ENCODE assay signal across 27 cellular contexts in the genomic region with DNA sequence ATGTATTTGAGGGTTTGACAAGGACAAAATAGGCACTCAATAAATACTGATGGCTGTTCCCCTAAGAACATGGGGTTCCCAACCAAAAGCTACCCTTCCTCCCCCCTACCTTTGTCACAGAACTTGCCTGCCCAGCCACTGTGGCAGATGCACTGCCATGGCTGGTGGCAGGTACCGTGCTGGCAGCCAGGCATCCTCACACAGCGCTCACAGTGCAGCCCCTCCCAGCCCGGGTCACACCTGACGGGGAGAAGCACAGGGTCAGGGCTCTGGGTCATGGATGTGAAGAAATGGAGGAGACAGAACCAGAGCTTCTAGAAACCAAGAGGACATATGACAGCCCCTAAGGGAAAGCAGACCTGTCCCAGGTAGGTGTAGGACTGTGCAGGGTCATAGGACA. TPM values are rescaled to one million over a fixed set of nuclear protein-coding genes. Genes with fewer than 3 reads are reported as not detected.
"Had no signal": no experiment of that assay in that cellular context is flagged by ENCODE, and none has a peak within 500 bp of the region (broad histone marks: within the 10 kb centered on the region; RNA-seq: fewer than 3 reads in every experiment).

No MANE protein-coding gene starts in this region.

- H3K4me3 ChIP-seq: gastroesophageal sphincter, lung, neural progenitor cell, ovary, right atrium auricular region, sigmoid colon, skin epidermis, thoracic aorta, transverse colon had no signal

- H3K27ac ChIP-seq: gastroesophageal sphincter, neural progenitor cell, ovary, right atrium auricular region, sigmoid colon, skin epidermis, thoracic aorta, transverse colon had no signal

- H3K4me1 ChIP-seq: neural progenitor cell had no signal

- H3K9me3 Mint-ChIP-seq: dendritic cell treated with granulocyte-macrophage colony-stimulating factor and Interleukin-4, amounts not matched to agents 40 ng/mL and 50 ng/mL, for 4 days; naive B cell; neural progenitor cell had no signal

- DNase-seq: esophagus squamous epithelium; foreskin fibroblast; glutamatergic neuron; left colon; left ventricle myocardium superior; mesenchymal stem cell; midbrain; naive B cell; nucleus accumbens; sigmoid colon; stimulated activated CD4-positive, alpha-beta T cell treated with anti-CD3 and anti-CD28 coated beads, Interleukin-2, amount 100 ng/mL, for 24 hours; stimulated activated CD4-positive, alpha-beta T cell treated with anti-CD3 and anti-CD28 coated beads, Interleukin-4, amount 100 ng/mL, for 4 hours; stimulated activated naive B cell treated with anti-CD40 and anti-IgM and Interleukin-4, amounts not matched to agents 10 μg/mL and 1 μg/mL and 100 μg/mL, for 72 hours; stimulated activated naive CD8-positive, alpha-beta T cell treated with anti-CD3 and anti-CD28 coated beads, Interleukin-15, amount 100 ng/mL, for 72 hours; transverse colon had no signal

- H3K4me3 Mint-ChIP-seq: dendritic cell treated with granulocyte-macrophage colony-stimulating factor and Interleukin-4, amounts not matched to agents 40 ng/mL and 50 ng/mL, for 4 days; neural progenitor cell; stimulated activated naive B cell treated with anti-CD40 and anti-IgM and Interleukin-4, amounts not matched to agents 10 μg/mL and 1 μg/mL and 100 μg/mL, for 72 hours; stimulated activated naive CD8-positive, alpha-beta T cell treated with anti-CD3 and anti-CD28 coated beads, Interleukin-15, amount 100 ng/mL, for 72 hours had no signal

- H3K9me3 ChIP-seq: esophagus squamous epithelium, right atrium auricular region, sigmoid colon, thoracic aorta, transverse colon had no signal

- ATAC-seq: gastroesophageal sphincter; left colon; left ventricle myocardium superior; stimulated activated naive B cell treated with anti-CD40 and anti-IgM and Interleukin-4, amounts not matched to agents 10 μg/mL and 1 μg/mL and 100 μg/mL, for 72 hours; stimulated activated naive CD8-positive, alpha-beta T cell treated with anti-CD3 and anti-CD28 coated beads, Interleukin-15, amount 100 ng/mL, for 72 hours had no signal

- H3K27ac Mint-ChIP-seq: dendritic cell treated with granulocyte-macrophage colony-stimulating factor and Interleukin-4, amounts not matched to agents 40 ng/mL and 50 ng/mL, for 4 days; neural progenitor cell; stimulated activated naive B cell treated with anti-CD40 and anti-IgM and Interleukin-4, amounts not matched to agents 10 μg/mL and 1 μg/mL and 100 μg/mL, for 72 hours; stimulated activated naive CD8-positive, alpha-beta T cell treated with anti-CD3 and anti-CD28 coated beads, Interleukin-15, amount 100 ng/mL, for 72 hours had no signal

- H3K36me3 ChIP-seq: neural progenitor cell, ovary had no signal

- H3K27me3 ChIP-seq: ovary had no signal

RNA-seq across cellular contexts. Expression of gene DLK2, which starts 2.5 kb away (rescaled TPM):
- total RNA-seq: kidney epithelial cell, sigmoid colon, subcutaneous adipose tissue, thoracic aorta had no signal

RNA-seq across cellular contexts. Expression of gene LRRC73, which starts 57.2 kb away (rescaled TPM):
- total RNA-seq: epithelial cell of proximal tubule, kidney epithelial cell, urinary bladder had no signal
